1 cellular context compared by ENCODE assay signal in genomic region chr6:140041571-140042332, GRCh38.
TF ChIP-seq lines count a peak whose summit lies in the region.

No MANE protein-coding gene starts in this region.

TF ChIP-seq in GM23338, 12 proteins besides CTCF, POLR2A, EP300 and RAD21 (continued from another document):
- no peak for TF ChIP-seq ZNF462 (CRISPR knock-in tag; IDR thresholded peaks at IDR 0.05)
